ENCODE assay signal across 19 cellular contexts in the genomic region with DNA sequence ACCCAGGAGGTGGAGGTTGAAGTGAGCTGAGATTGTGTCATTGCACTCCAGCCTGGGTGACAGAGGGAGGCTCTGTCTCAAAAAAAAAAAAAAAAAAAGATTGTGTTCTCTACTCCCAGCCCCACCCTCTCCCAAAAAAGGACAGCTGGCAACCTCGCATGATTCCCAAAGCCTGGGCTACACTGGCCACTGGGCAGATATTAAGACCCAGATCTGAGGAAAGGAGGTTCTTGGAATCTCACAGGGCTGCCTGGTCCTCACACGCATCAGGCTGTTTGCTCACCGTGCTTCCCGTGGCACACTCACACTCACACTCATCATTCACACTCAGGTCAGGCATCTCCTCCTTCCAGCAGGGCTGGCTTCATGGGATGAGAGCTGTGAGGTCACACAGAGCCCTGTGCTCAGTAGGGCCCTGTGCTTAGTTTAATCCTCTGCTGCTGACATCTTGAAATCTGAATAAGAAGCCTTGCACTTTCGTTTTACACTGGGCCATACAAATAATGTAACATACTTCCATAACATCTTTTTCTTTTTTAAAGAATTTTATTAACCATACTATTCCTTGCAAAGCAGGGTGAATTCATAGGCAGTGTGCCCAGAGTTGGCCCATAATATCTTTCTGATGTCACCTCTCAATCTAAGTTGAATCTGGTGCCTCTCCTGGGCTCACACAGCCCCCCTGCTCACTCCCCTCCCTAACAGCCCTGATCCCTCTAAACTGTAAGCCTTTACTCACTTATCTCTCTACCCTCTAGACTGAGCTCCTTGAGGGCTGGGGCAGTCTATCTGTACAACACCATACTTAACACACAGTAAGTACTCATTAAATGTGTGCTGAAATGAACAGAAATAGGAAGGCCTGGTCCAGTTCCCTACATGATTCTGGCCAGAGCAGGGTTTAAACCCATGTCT. TPM values are rescaled to one million over a fixed set of nuclear protein-coding genes. Genes with fewer than 3 reads are reported as not detected.
A peak's percentile ranks its signal among the peaks of the same experiment; 100 is the strongest.
DNase-seq lines count a peak whose midpoint lies in the region; ATAC-seq, FAIRE-seq and TF ChIP-seq lines count a peak whose summit lies in the region.
"Had no signal": no experiment of that assay in that cellular context is flagged by ENCODE, and none has a peak within 500 bp of the region (broad histone marks: within the 10 kb centered on the region; RNA-seq: fewer than 3 reads in every experiment).

No MANE protein-coding gene starts in this region.

- H3K27me3 ChIP-seq in upper lobe of right lung, result no peaks in the 10 kb centered on the region
- no peaks in the 10 kb centered on the region for H3K27me3 ChIP-seq in Peyer's patch
- H3K27me3 ChIP-seq in colonic mucosa, result no peaks in the 10 kb centered on the region
- H3K27me3 ChIP-seq: left lung had no signal

- H3K27ac Mint-ChIP-seq in activated naive CD8-positive, alpha-beta T cell treated with anti-CD3 and anti-CD28 coated beads, Interleukin-2, amount 50 U/mL, for 24 hours, result peak overlapping the region; percentile 25
- no peak overlapping the region for H3K27ac Mint-ChIP-seq in activated naive CD8-positive, alpha-beta T cell treated with anti-CD3 and anti-CD28 coated beads for 36 hours
- peak overlapping the region in 3 of 5 experiments; percentile 18 to 36 (median 23) for H3K27ac Mint-ChIP-seq in brain
- peak overlapping the region; percentile 84 for H3K27ac Mint-ChIP-seq in mesothelial cell of epicardium
- H3K27ac Mint-ChIP-seq: activated CD8-positive, alpha-beta memory T cell treated with anti-CD3 and anti-CD28 coated beads, Interleukin-2, amount 10 ng/mL, durations not matched to agents 7 days and 5 days; CD4-positive, alpha-beta T cell; progenitor cell of endocrine pancreas; type B pancreatic cell had no signal

- TF ChIP-seq CTCF in brain (conservative IDR thresholded peaks at IDR 0.05) (no peak), mesothelial cell of epicardium (IDR thresholded peaks at IDR 0.05; ENCODE audit: unreplicated experiment) (no peak), upper lobe of right lung (IDR thresholded peaks at IDR 0.05) (no peak), Peyer's patch (IDR thresholded peaks at IDR 0.05) (no peak), colonic mucosa (IDR thresholded peaks at IDR 0.05) (no peak)

- H3K27ac ChIP-seq in upper lobe of right lung, result no peak overlapping the region
- no peak overlapping the region for H3K27ac ChIP-seq in Peyer's patch
- H3K27ac ChIP-seq in colonic mucosa, result no peak overlapping the region
- H3K27ac ChIP-seq: left lung had no signal

- H3K36me3 Mint-ChIP-seq in activated naive CD8-positive, alpha-beta T cell treated with anti-CD3 and anti-CD28 coated beads, Interleukin-2, amount 50 U/mL, for 24 hours (ENCODE audit: low read depth), result peaks cover 1% of the 10 kb centered on the region
- H3K36me3 Mint-ChIP-seq in activated naive CD8-positive, alpha-beta T cell treated with anti-CD3 and anti-CD28 coated beads for 36 hours, result no peaks in the 10 kb centered on the region
- H3K36me3 Mint-ChIP-seq in brain, result no peaks in the 10 kb centered on the region
- H3K36me3 Mint-ChIP-seq in mesothelial cell of epicardium, result peaks cover 3% of the 10 kb centered on the region
- H3K36me3 Mint-ChIP-seq: type B pancreatic cell had no signal

- intact Hi-C loops in upper lobe of right lung (cut with DNase I) (no loop called here), colonic mucosa (cut with DNase I) (no loop called here)

- no peak for ATAC-seq in activated naive CD8-positive, alpha-beta T cell treated with anti-CD3 and anti-CD28 coated beads, Interleukin-2, amount 50 U/mL, for 24 hours
- peak; percentile 8 for ATAC-seq in upper lobe of right lung
- ATAC-seq: activated CD8-positive, alpha-beta memory T cell treated with anti-CD3 and anti-CD28 coated beads, Interleukin-2, amount 10 ng/mL, durations not matched to agents 7 days and 5 days; left lung had no signal

- H3K9me3 Mint-ChIP-seq in activated naive CD8-positive, alpha-beta T cell treated with anti-CD3 and anti-CD28 coated beads, Interleukin-2, amount 50 U/mL, for 24 hours, result peaks cover 14% of the 10 kb centered on the region
- peaks cover 8% of the 10 kb centered on the region for H3K9me3 Mint-ChIP-seq in activated naive CD8-positive, alpha-beta T cell treated with anti-CD3 and anti-CD28 coated beads for 36 hours
- peaks cover 7 to 23% (median 10%) of the 10 kb centered on the region in 5 experiments for H3K9me3 Mint-ChIP-seq in brain
- H3K9me3 Mint-ChIP-seq in mesothelial cell of epicardium, result peaks cover 6% of the 10 kb centered on the region
- H3K9me3 Mint-ChIP-seq: CD4-positive, alpha-beta T cell; type B pancreatic cell had no signal

- no peaks in the 10 kb centered on the region for H3K9me3 ChIP-seq in upper lobe of right lung
- H3K9me3 ChIP-seq in Peyer's patch, result no peaks in the 10 kb centered on the region
- no peaks in the 10 kb centered on the region for H3K9me3 ChIP-seq in colonic mucosa
- H3K9me3 ChIP-seq: A549 had no signal

- no peak for FAIRE-seq in GM12891 (lab: Jason Lieb, UNC)
- FAIRE-seq: A549, frontal cortex had no signal

- TF ChIP-seq POLR2A in Peyer's patch (IDR thresholded peaks at IDR 0.05), result no peak
- no peak for TF ChIP-seq POLR2A in GM12891 (IDR thresholded peaks at IDR 0.05; ENCODE audit: low read depth, low read length)

- H3K27me3 Mint-ChIP-seq in activated naive CD8-positive, alpha-beta T cell treated with anti-CD3 and anti-CD28 coated beads, Interleukin-2, amount 50 U/mL, for 24 hours, result peaks cover 2% of the 10 kb centered on the region
- no peaks in the 10 kb centered on the region for H3K27me3 Mint-ChIP-seq in activated naive CD8-positive, alpha-beta T cell treated with anti-CD3 and anti-CD28 coated beads for 36 hours
- peaks cover 3% of the 10 kb centered on the region for H3K27me3 Mint-ChIP-seq in brain
- no peaks in the 10 kb centered on the region for H3K27me3 Mint-ChIP-seq in mesothelial cell of epicardium (ENCODE audit: low read depth)
- H3K27me3 Mint-ChIP-seq: CD4-positive, alpha-beta T cell; progenitor cell of endocrine pancreas; type B pancreatic cell had no signal

- H3K4me1 ChIP-seq in upper lobe of right lung (peaks cover 8% of the 10 kb centered on the region), Peyer's patch (peaks cover 0 to 5% (median 0%) of the 10 kb centered on the region in 4 donors), colonic mucosa (no peaks in the 10 kb centered on the region)

- DNase-seq in activated naive CD8-positive, alpha-beta T cell treated with anti-CD3 and anti-CD28 coated beads, Interleukin-2, amount 50 U/mL, for 24 hours, result no peak
- no peak for DNase-seq in activated naive CD8-positive, alpha-beta T cell treated with anti-CD3 and anti-CD28 coated beads for 36 hours
- DNase-seq in mesothelial cell of epicardium (ENCODE audit: low spot score in 2 of 2, unreplicated experiment in 2 of 2), result no peak
- no peak for DNase-seq in upper lobe of right lung
- no peak for DNase-seq in Peyer's patch
- DNase-seq in GM12891 (ENCODE audit: insufficient read length, low spot score), result no peak
- DNase-seq in colonic mucosa, result no peak
- DNase-seq: activated CD8-positive, alpha-beta memory T cell treated with anti-CD3 and anti-CD28 coated beads, Interleukin-2, amount 10 ng/mL, durations not matched to agents 7 days and 5 days; activated effector memory CD4-positive, alpha-beta T cell treated with anti-CD3 and anti-CD28 coated beads, Interleukin-2, amount 50 U/mL, for 16 hours; anterior cingulate cortex; CD4-positive, alpha-beta T cell; left lung; NCI-H187 treated with DMSO at 0.1 percent for 48 hours; SHP77 treated with DMSO at 0.1 percent for 48 hours had no signal

- H3K4me1 Mint-ChIP-seq in activated naive CD8-positive, alpha-beta T cell treated with anti-CD3 and anti-CD28 coated beads, Interleukin-2, amount 50 U/mL, for 24 hours, result peaks cover 30% of the 10 kb centered on the region
- peaks cover 13% of the 10 kb centered on the region for H3K4me1 Mint-ChIP-seq in activated naive CD8-positive, alpha-beta T cell treated with anti-CD3 and anti-CD28 coated beads for 36 hours
- H3K4me1 Mint-ChIP-seq in brain (peaks cover 9% of the 10 kb centered on the region), mesothelial cell of epicardium (peaks cover 26% of the 10 kb centered on the region)

- H3K4me3 Mint-ChIP-seq in activated naive CD8-positive, alpha-beta T cell treated with anti-CD3 and anti-CD28 coated beads, Interleukin-2, amount 50 U/mL, for 24 hours, result no peak overlapping the region
- no peak overlapping the region for H3K4me3 Mint-ChIP-seq in activated naive CD8-positive, alpha-beta T cell treated with anti-CD3 and anti-CD28 coated beads for 36 hours
- H3K4me3 Mint-ChIP-seq in brain, result no peak overlapping the region
- H3K4me3 Mint-ChIP-seq in mesothelial cell of epicardium, result no peak overlapping the region
- H3K4me3 Mint-ChIP-seq: activated CD8-positive, alpha-beta memory T cell treated with anti-CD3 and anti-CD28 coated beads, Interleukin-2, amount 10 ng/mL, durations not matched to agents 7 days and 5 days; CD4-positive, alpha-beta T cell; type B pancreatic cell had no signal

- H3K9ac ChIP-seq in colonic mucosa (ENCODE audit: low read depth in 2 of 2, low read length in 2 of 2), result no peak overlapping the region

- H3K4me3 ChIP-seq in upper lobe of right lung (no peak overlapping the region), Peyer's patch (no peak overlapping the region), colonic mucosa (no peak overlapping the region)
- H3K4me3 ChIP-seq: A549, left lung had no signal

- no peaks in the 10 kb centered on the region for H3K36me3 ChIP-seq in upper lobe of right lung
- no peaks in the 10 kb centered on the region for H3K36me3 ChIP-seq in Peyer's patch
- H3K36me3 ChIP-seq in colonic mucosa, result no peaks in the 10 kb centered on the region
- H3K36me3 ChIP-seq: left lung had no signal

TF ChIP-seq in GM12891, 5 proteins besides CTCF, POLR2A, EP300 and RAD21:
- TF ChIP-seq POU2F2 (IDR thresholded peaks at IDR 0.05; ENCODE audit: low read depth, low read length) (no peak), PAX5 (IDR thresholded peaks at IDR 0.05; ENCODE audit: insufficient read depth, low read length, severe bottlenecking) (no peak), TAF1 (IDR thresholded peaks at IDR 0.05; ENCODE audit: low read depth, low read length) (no peak), POLR2AphosphoS5 (IDR thresholded peaks at IDR 0.05; ENCODE audit: low read depth, low read length) (no peak), SPI1 (IDR thresholded peaks at IDR 0.05; ENCODE audit: low read depth, low read length) (no peak)
TF ChIP-seq in GM12891: peak in this region for 0.

RNA-seq across cellular contexts. Expression of gene C15orf39, which starts 50.2 kb away (rescaled TPM):
- 10 to 100 TPM; 34.3 to 35.7 TPM for total RNA-seq in activated naive CD8-positive, alpha-beta T cell treated with anti-CD3 and anti-CD28 coated beads for 36 hours
- 15.4 TPM for polyA plus RNA-seq in brain (ENCODE audit: insufficient read depth, low read depth, low replicate concordance)
- total RNA-seq in mesothelial cell of epicardium, result 62.0 to 66.6 TPM (median 62.2 TPM) in 3 replicates
- total RNA-seq in upper lobe of right lung, result 33.3 TPM
- 10 to 100 TPM; 13.1 to 31.9 (median 26.7) TPM for total RNA-seq in Peyer's patch
- 41.0 TPM for polyA plus RNA-seq in GM12891 (2012; ENCODE audit: low read depth, missing spikeins)
- total RNA-seq in colonic mucosa, result 10 to 100 TPM; 22.3 to 27.3 TPM
